In the genomic region with DNA sequence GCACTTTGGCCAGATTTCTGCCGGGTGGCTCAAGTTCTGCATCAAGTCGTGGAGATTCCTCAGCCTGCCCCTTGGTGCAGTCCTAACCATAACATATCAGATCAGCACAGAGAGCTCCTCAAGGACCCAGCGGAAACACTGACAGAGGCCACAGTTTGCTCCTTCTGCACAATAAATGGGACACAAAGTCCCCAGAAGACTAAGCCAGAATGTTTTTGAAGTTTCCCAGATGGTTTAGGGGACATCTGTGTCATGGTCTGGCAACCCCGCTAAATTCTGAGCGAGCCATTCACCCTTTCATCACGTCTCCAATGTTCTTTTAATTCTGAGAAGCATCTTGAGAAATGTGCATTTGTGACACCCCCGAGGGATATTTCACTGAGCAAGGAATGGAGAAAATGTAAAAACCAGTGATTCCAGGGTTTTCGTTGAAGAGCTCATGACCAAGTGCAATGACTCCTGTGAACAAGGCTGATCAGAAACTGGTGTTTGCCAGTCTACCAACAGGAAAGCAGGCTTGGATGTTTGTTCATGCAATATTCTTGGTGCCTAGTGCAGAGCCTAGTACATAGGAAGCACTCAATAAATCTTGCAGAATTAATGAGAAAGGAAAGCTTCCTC, we compare ENCODE assay signal across 27 cellular contexts.
DNase-seq lines count a peak whose midpoint lies in the region; ATAC-seq, FAIRE-seq and TF ChIP-seq lines count a peak whose summit lies in the region.
"Had no signal": no experiment of that assay in that cellular context is flagged by ENCODE, and none has a peak within 500 bp of the region (broad histone marks: within the 10 kb centered on the region; RNA-seq: fewer than 3 reads in every experiment).

No MANE protein-coding gene starts in this region.

- H3K27ac ChIP-seq in astrocyte (ENCODE audit: low read depth, low read length) (no peak overlapping the region), osteoblast (ENCODE audit: low read depth, low read length) (no peak overlapping the region), upper lobe of right lung (peak overlapping the region; percentile 36)
- H3K27ac ChIP-seq: HL-60, SJSA1, tibial nerve had no signal

- H3K9ac ChIP-seq in astrocyte (ENCODE audit: low read length), result no peak overlapping the region

- H3K4me1 ChIP-seq in astrocyte (ENCODE audit: insufficient read depth, low read length) (no peaks in the 10 kb centered on the region), osteoblast (ENCODE audit: insufficient read depth, low read length) (no peaks in the 10 kb centered on the region), upper lobe of right lung (no peaks in the 10 kb centered on the region), HAP-1 (no peaks in the 10 kb centered on the region)
- H3K4me1 ChIP-seq: SJSA1 had no signal

- H3K4me3 Mint-ChIP-seq in astrocyte (ENCODE audit: unreplicated experiment) (no peak overlapping the region), mesothelial cell of epicardium (no peak overlapping the region)
- H3K4me3 Mint-ChIP-seq: HFFc6; stimulated activated naive CD8-positive, alpha-beta T cell treated with anti-CD3 and anti-CD28 coated beads, Interleukin-15, Interleukin-2, amounts not matched to agents 100 ng/mL and 50 ng/mL, for 24 hours; T-cell had no signal

- H3K4me2 ChIP-seq in astrocyte (ENCODE audit: low read length), result no peak overlapping the region
- H3K4me2 ChIP-seq in osteoblast (ENCODE audit: insufficient read depth, low read length), result no peak overlapping the region

- ATAC-seq in left cardiac atrium (peak; percentile 73 to 76), upper lobe of right lung (peak; percentile 74)
- ATAC-seq: esophagus mucosa, T-cell had no signal

- H3K4me1 Mint-ChIP-seq in astrocyte (ENCODE audit: low read depth, unreplicated experiment) (peaks cover under 1% of the 10 kb centered on the region), mesothelial cell of epicardium (no peaks in the 10 kb centered on the region)
- H3K4me1 Mint-ChIP-seq: T-cell had no signal

- in situ Hi-C loops in HAP-1 (cut with MboI; ENCODE audit: low sequenced_read_pairs), result no loop called here

- DNase-seq in astrocyte (ENCODE audit: low read depth) (no peak), left cardiac atrium (no peak), osteoblast (ENCODE audit: insufficient read length, low spot score, missing footprints) (peak; percentile 73), upper lobe of right lung (no peak), mesothelial cell of epicardium (ENCODE audit: low spot score in 2 of 2, unreplicated experiment in 2 of 2) (no peak), hepatic stellate cell (ENCODE audit: low spot score) (no peak), HAP-1 (ENCODE audit: low spot score in 2 of 2) (no peak)
- DNase-seq: activated CD4-positive, alpha-beta T cell treated with anti-CD3 and anti-CD28 coated beads, Interleukin-2, amount 50 U/mL, for 48 hours; activated CD4-positive, CD25-positive, alpha-beta regulatory T cell; activated naive CD4-positive, alpha-beta T cell treated with anti-CD3 and anti-CD28 coated beads, Interleukin-2, amount 50 U/mL, for 16 hours; anterior cingulate cortex; caudate nucleus; cortex of kidney; DND-41; foreskin melanocyte; HFFc6; Karpas-422; mammary epithelial cell; NCI-H1417 treated with DMSO at 0.1 percent for 48 hours; NCI-H2081; NCI-H226; T-cell had no signal

- no peak for TF ChIP-seq CTCF in astrocyte (IDR thresholded peaks at IDR 0.05; ENCODE audit: insufficient read depth, low read depth, low read length)
- TF ChIP-seq CTCF in osteoblast (IDR thresholded peaks at IDR 0.05; ENCODE audit: extremely low read depth, low read depth, low read length), result no peak
- no peak for TF ChIP-seq CTCF in upper lobe of right lung (IDR thresholded peaks at IDR 0.05)
- TF ChIP-seq CTCF in mesothelial cell of epicardium (IDR thresholded peaks at IDR 0.05; ENCODE audit: unreplicated experiment), result no peak

- H3K79me2 ChIP-seq in astrocyte (ENCODE audit: insufficient read depth, low read length), result no peaks in the 10 kb centered on the region
- no peaks in the 10 kb centered on the region for H3K79me2 ChIP-seq in osteoblast (ENCODE audit: insufficient read depth, low read length)

- H3K36me3 ChIP-seq in astrocyte (ENCODE audit: insufficient read depth, low read length) (no peaks in the 10 kb centered on the region), osteoblast (ENCODE audit: insufficient read depth, low read length) (no peaks in the 10 kb centered on the region), upper lobe of right lung (no peaks in the 10 kb centered on the region), HAP-1 (replicated peaks) (no peaks in the 10 kb centered on the region)
- H3K36me3 ChIP-seq: SJSA1, tibial nerve had no signal

- H4K20me1 ChIP-seq in astrocyte (ENCODE audit: insufficient read depth, low read length) (no peaks in the 10 kb centered on the region), osteoblast (ENCODE audit: insufficient read depth, low read length) (no peaks in the 10 kb centered on the region)

- FAIRE-seq in astrocyte (lab: Jason Lieb, UNC), result peak; percentile 32

- H3K27me3 ChIP-seq in astrocyte (ENCODE audit: insufficient read depth, low read length), result peaks cover 3% of the 10 kb centered on the region
- H3K27me3 ChIP-seq in osteoblast (ENCODE audit: insufficient read depth, low read length), result peaks cover 5% of the 10 kb centered on the region
- H3K27me3 ChIP-seq in upper lobe of right lung, result no peaks in the 10 kb centered on the region
- H3K27me3 ChIP-seq in HAP-1 (ENCODE audit: low read depth), result no peaks in the 10 kb centered on the region
- H3K27me3 ChIP-seq: SJSA1, tibial nerve had no signal

- H3K27ac Mint-ChIP-seq in astrocyte (ENCODE audit: unreplicated experiment) (no peak overlapping the region), mesothelial cell of epicardium (no peak overlapping the region)
- H3K27ac Mint-ChIP-seq: HFFc6; stimulated activated naive CD8-positive, alpha-beta T cell treated with anti-CD3 and anti-CD28 coated beads, Interleukin-15, Interleukin-2, amounts not matched to agents 100 ng/mL and 50 ng/mL, for 24 hours; T-cell had no signal

- no peaks in the 10 kb centered on the region for H3K27me3 Mint-ChIP-seq in astrocyte (ENCODE audit: low read depth, unreplicated experiment)
- H3K27me3 Mint-ChIP-seq in mesothelial cell of epicardium (ENCODE audit: low read depth), result no peaks in the 10 kb centered on the region
- H3K27me3 Mint-ChIP-seq: stimulated activated naive CD8-positive, alpha-beta T cell treated with anti-CD3 and anti-CD28 coated beads, Interleukin-15, Interleukin-2, amounts not matched to agents 100 ng/mL and 50 ng/mL, for 24 hours had no signal

- intact Hi-C loops in left cardiac atrium (cut with DNase I) (no loop called here), upper lobe of right lung (cut with DNase I) (no loop called here)

- H3K9me3 Mint-ChIP-seq in astrocyte (ENCODE audit: unreplicated experiment) (peaks cover 3% of the 10 kb centered on the region), mesothelial cell of epicardium (peaks cover 5% of the 10 kb centered on the region)
- H3K9me3 Mint-ChIP-seq: HFFc6; stimulated activated naive CD8-positive, alpha-beta T cell treated with anti-CD3 and anti-CD28 coated beads, Interleukin-15, Interleukin-2, amounts not matched to agents 100 ng/mL and 50 ng/mL, for 24 hours had no signal

- H3K36me3 Mint-ChIP-seq in astrocyte (ENCODE audit: low read depth, unreplicated experiment), result peaks cover 4% of the 10 kb centered on the region
- H3K36me3 Mint-ChIP-seq in mesothelial cell of epicardium, result peaks cover 4% of the 10 kb centered on the region
- H3K36me3 Mint-ChIP-seq: T-cell had no signal

- H3K9me3 ChIP-seq in astrocyte (ENCODE audit: insufficient read depth, low read depth, low read length) (no peaks in the 10 kb centered on the region), osteoblast (ENCODE audit: low read depth, low read length) (no peaks in the 10 kb centered on the region), upper lobe of right lung (no peaks in the 10 kb centered on the region), HAP-1 (0 out of 2 replicates have a peak, but pooled peaks cover 2% of the 10 kb centered on the region)
- H3K9me3 ChIP-seq: SJSA1, tibial nerve had no signal

- H2AFZ ChIP-seq in astrocyte (ENCODE audit: low read depth, low read length), result peak overlapping the region; percentile 10
- no peak overlapping the region for H2AFZ ChIP-seq in osteoblast (ENCODE audit: low read length)

- no peak overlapping the region for H3K4me3 ChIP-seq in astrocyte (ENCODE audit: insufficient read depth, low read depth, low read length)
- no peak overlapping the region for H3K4me3 ChIP-seq in osteoblast (ENCODE audit: insufficient read depth, low read length)
- H3K4me3 ChIP-seq in upper lobe of right lung, result no peak overlapping the region
- no peak overlapping the region for H3K4me3 ChIP-seq in HAP-1
- H3K4me3 ChIP-seq: SJSA1, tibial nerve had no signal
